21 cellular contexts compared by ENCODE assay signal in the genomic region with DNA sequence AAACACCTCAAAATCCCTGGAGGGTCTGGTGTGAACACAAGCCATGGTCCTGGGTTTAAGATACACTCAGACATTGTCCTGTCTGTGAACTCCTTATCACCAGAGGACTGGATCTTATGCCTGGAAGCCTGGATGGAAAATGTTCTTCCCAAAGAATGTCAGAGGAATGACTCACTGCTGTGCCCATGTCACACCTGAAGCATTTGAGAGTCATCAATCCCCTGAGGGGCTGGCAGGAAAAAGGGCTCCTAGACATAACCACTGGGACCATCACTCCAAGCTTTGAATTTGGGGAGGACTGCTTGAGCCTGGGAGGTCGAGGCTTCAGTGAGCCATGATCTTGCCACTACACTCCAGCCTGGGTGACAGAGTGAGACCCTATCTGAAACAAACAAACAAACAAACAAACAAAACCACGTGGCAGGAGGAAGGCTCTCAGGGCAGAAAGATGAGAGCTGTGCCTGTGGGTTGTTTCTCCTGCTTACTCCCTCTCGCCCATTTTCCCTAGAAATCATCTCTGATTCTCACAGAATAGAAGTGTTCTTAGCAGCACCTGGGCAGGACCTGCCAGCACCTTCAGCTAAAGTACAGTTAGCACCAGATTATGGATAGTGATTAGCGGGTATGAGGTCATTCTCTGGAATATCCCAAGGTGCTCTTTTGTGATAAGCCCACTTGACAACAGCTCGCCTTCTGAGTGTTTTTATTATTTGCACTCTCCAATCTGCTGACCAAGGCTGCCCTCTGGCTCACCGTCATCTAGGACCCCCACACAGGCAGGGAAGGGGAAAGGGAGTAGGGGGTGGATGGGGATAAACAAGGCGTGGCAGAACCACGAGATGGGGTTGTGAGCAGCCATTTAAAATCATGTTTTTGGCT. TPM values are rescaled to one million over a fixed set of nuclear protein-coding genes. Genes with fewer than 3 reads are reported as not detected.
DNase-seq lines count a peak whose midpoint lies in the region; ATAC-seq and TF ChIP-seq lines count a peak whose summit lies in the region.
"Had no signal": no experiment of that assay in that cellular context is flagged by ENCODE, and none has a peak within 500 bp of the region (broad histone marks: within the 10 kb centered on the region; RNA-seq: fewer than 3 reads in every experiment).

No MANE protein-coding gene starts in this region.

- H3K27ac Mint-ChIP-seq in activated CD4-positive, alpha-beta T cell treated with anti-CD3 and anti-CD28 coated beads, Interleukin-2, amount 10 ng/mL, durations not matched to agents 24 days and 14 days, result peak overlapping the region; percentile 1
- peak overlapping the region; percentile 70 for H3K27ac Mint-ChIP-seq in dendritic cell treated with granulocyte-macrophage colony-stimulating factor and Interleukin-4, amounts not matched to agents 40 ng/mL and 50 ng/mL, for 4 days
- peak overlapping the region; percentile 56 for H3K27ac Mint-ChIP-seq in stimulated activated effector memory CD8-positive, alpha-beta T cell treated with anti-CD3 and anti-CD28 coated beads, Interleukin-12 subunit alpha, Interleukin-12 subunit beta, amount 100 ng/mL, for 72 hours
- H3K27ac Mint-ChIP-seq: GM23338; stimulated activated memory B cell treated with anti-CD40 and anti-IgM and Interleukin-4, amounts not matched to agents 10 μg/mL and 1 μg/mL and 100 μg/mL, for 72 hours had no signal

- H3K4me3 Mint-ChIP-seq in activated CD4-positive, alpha-beta T cell treated with anti-CD3 and anti-CD28 coated beads, Interleukin-2, amount 10 ng/mL, durations not matched to agents 24 days and 14 days, result no peak overlapping the region
- no peak overlapping the region for H3K4me3 Mint-ChIP-seq in dendritic cell treated with granulocyte-macrophage colony-stimulating factor and Interleukin-4, amounts not matched to agents 40 ng/mL and 50 ng/mL, for 4 days
- H3K4me3 Mint-ChIP-seq in stimulated activated effector memory CD8-positive, alpha-beta T cell treated with anti-CD3 and anti-CD28 coated beads, Interleukin-12 subunit alpha, Interleukin-12 subunit beta, amount 100 ng/mL, for 72 hours, result no peak overlapping the region
- H3K4me3 Mint-ChIP-seq: GM23338, neural crest cell had no signal

- intact Hi-C loops in activated CD4-positive, alpha-beta T cell treated with anti-CD3 and anti-CD28 coated beads, Interleukin-2, amount 10 ng/mL, durations not matched to agents 24 days and 14 days (cut with micrococcal nuclease), result no loop called here
- intact Hi-C loops in dendritic cell treated with granulocyte-macrophage colony-stimulating factor and Interleukin-4, amounts not matched to agents 40 ng/mL and 50 ng/mL, for 4 days (cut with micrococcal nuclease), result no loop called here

- POLR2A ChIA-PET in HEK293T (lab: Yijun Ruan, JAX), result no interaction called here

- peaks cover 30% of the 10 kb centered on the region for H3K36me3 Mint-ChIP-seq in activated CD4-positive, alpha-beta T cell treated with anti-CD3 and anti-CD28 coated beads, Interleukin-2, amount 10 ng/mL, durations not matched to agents 24 days and 14 days (ENCODE audit: low read depth)
- peaks cover 7% of the 10 kb centered on the region for H3K36me3 Mint-ChIP-seq in dendritic cell treated with granulocyte-macrophage colony-stimulating factor and Interleukin-4, amounts not matched to agents 40 ng/mL and 50 ng/mL, for 4 days (ENCODE audit: low read depth)
- peaks cover 61% of the 10 kb centered on the region for H3K36me3 Mint-ChIP-seq in stimulated activated effector memory CD8-positive, alpha-beta T cell treated with anti-CD3 and anti-CD28 coated beads, Interleukin-12 subunit alpha, Interleukin-12 subunit beta, amount 100 ng/mL, for 72 hours

- no peaks in the 10 kb centered on the region for H3K27me3 Mint-ChIP-seq in activated CD4-positive, alpha-beta T cell treated with anti-CD3 and anti-CD28 coated beads, Interleukin-2, amount 10 ng/mL, durations not matched to agents 24 days and 14 days
- no peaks in the 10 kb centered on the region for H3K27me3 Mint-ChIP-seq in dendritic cell treated with granulocyte-macrophage colony-stimulating factor and Interleukin-4, amounts not matched to agents 40 ng/mL and 50 ng/mL, for 4 days
- H3K27me3 Mint-ChIP-seq: stimulated activated memory B cell treated with anti-CD40 and anti-IgM and Interleukin-4, amounts not matched to agents 10 μg/mL and 1 μg/mL and 100 μg/mL, for 72 hours had no signal

- H3K9me3 Mint-ChIP-seq in activated CD4-positive, alpha-beta T cell treated with anti-CD3 and anti-CD28 coated beads, Interleukin-2, amount 10 ng/mL, durations not matched to agents 24 days and 14 days, result no peaks in the 10 kb centered on the region
- H3K9me3 Mint-ChIP-seq in dendritic cell treated with granulocyte-macrophage colony-stimulating factor and Interleukin-4, amounts not matched to agents 40 ng/mL and 50 ng/mL, for 4 days, result peaks cover 10% of the 10 kb centered on the region
- H3K9me3 Mint-ChIP-seq in stimulated activated effector memory CD8-positive, alpha-beta T cell treated with anti-CD3 and anti-CD28 coated beads, Interleukin-12 subunit alpha, Interleukin-12 subunit beta, amount 100 ng/mL, for 72 hours, result no peaks in the 10 kb centered on the region
- H3K9me3 Mint-ChIP-seq: GM23338; neural crest cell; stimulated activated memory B cell treated with anti-CD40 and anti-IgM and Interleukin-4, amounts not matched to agents 10 μg/mL and 1 μg/mL and 100 μg/mL, for 72 hours had no signal

- no peak for ATAC-seq in stimulated activated effector memory CD8-positive, alpha-beta T cell treated with anti-CD3 and anti-CD28 coated beads, Interleukin-12 subunit alpha, Interleukin-12 subunit beta, amount 100 ng/mL, for 72 hours
- ATAC-seq: GM23338; stimulated activated memory B cell treated with anti-CD40 and anti-IgM and Interleukin-4, amounts not matched to agents 10 μg/mL and 1 μg/mL and 100 μg/mL, for 72 hours had no signal

- CTCF ChIA-PET in HEK293T (lab: Yijun Ruan, JAX), result no interaction called here

- H3K4me1 Mint-ChIP-seq in activated CD4-positive, alpha-beta T cell treated with anti-CD3 and anti-CD28 coated beads, Interleukin-2, amount 10 ng/mL, durations not matched to agents 24 days and 14 days, result peaks cover 28% of the 10 kb centered on the region
- H3K4me1 Mint-ChIP-seq in dendritic cell treated with granulocyte-macrophage colony-stimulating factor and Interleukin-4, amounts not matched to agents 40 ng/mL and 50 ng/mL, for 4 days (ENCODE audit: low read depth), result peaks cover 46% of the 10 kb centered on the region
- peaks cover 34% of the 10 kb centered on the region for H3K4me1 Mint-ChIP-seq in stimulated activated effector memory CD8-positive, alpha-beta T cell treated with anti-CD3 and anti-CD28 coated beads, Interleukin-12 subunit alpha, Interleukin-12 subunit beta, amount 100 ng/mL, for 72 hours
- H3K4me1 Mint-ChIP-seq: GM23338, neural crest cell had no signal

- DNase-seq in activated CD4-positive, alpha-beta T cell treated with anti-CD3 and anti-CD28 coated beads, Interleukin-2, amount 10 ng/mL, durations not matched to agents 24 days and 14 days, result no peak
- DNase-seq in activated CD4-positive, alpha-beta T cell treated with anti-CD3 and anti-CD28 coated beads for 4 hours, result no peak
- peak; percentile 37 for DNase-seq in NCI-H2227 (lab: John Stamatoyannopoulos, UW; ENCODE audit: unreplicated experiment)
- DNase-seq in stimulated activated effector memory CD8-positive, alpha-beta T cell treated with anti-CD3 and anti-CD28 coated beads, Interleukin-12 subunit alpha, Interleukin-12 subunit beta, amount 100 ng/mL, for 72 hours (ENCODE audit: low spot score in 2 of 2), result no peak
- no peak for DNase-seq in NCI-H774 (lab: John Stamatoyannopoulos, UW)
- no peak for DNase-seq in HEK293T (ENCODE audit: extremely low spot score)
- DNase-seq in activated naive CD4-positive, alpha-beta T cell treated with Interleukin-2 at 50 U/mL for 16 hours, result no peak
- DNase-seq: activated CD4-positive, alpha-beta T cell treated with anti-CD3 and anti-CD28 coated beads, Interleukin-2, amount 50 U/mL, for 4 hours; colonic mucosa; COR-L47; NCI-H1105 treated with DMSO at 0.1 percent for 48 hours; NCI-H446 treated with DMSO at 0.1 percent for 48 hours; SHP77; sigmoid colon; stimulated activated CD4-positive, alpha-beta T cell treated with anti-CD3 and anti-CD28 coated beads, Interleukin-4, amount 100 ng/mL, for 4 hours; T-helper 9 cell had no signal

TF ChIP-seq in HEK293T, 16 proteins besides CTCF, POLR2A, EP300 and RAD21:
- no peak for TF ChIP-seq SUZ12 (IDR thresholded peaks at IDR 0.05)
- TF ChIP-seq, protein P1, sequence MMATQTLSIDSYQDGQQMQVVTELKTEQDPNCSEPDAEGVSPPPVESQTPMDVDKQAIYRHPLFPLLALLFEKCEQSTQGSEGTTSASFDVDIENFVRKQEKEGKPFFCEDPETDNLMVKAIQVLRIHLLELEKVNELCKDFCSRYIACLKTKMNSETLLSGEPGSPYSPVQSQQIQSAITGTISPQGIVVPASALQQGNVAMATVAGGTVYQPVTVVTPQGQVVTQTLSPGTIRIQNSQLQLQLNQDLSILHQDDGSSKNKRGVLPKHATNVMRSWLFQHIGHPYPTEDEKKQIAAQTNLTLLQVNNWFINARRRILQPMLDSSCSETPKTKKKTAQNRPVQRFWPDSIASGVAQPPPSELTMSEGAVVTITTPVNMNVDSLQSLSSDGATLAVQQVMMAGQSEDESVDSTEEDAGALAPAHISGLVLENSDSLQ (IDR thresholded peaks at IDR 0.05), result no peak

RNA-seq across cellular contexts. Expression of gene PRG2, which starts 12.0 kb away (rescaled TPM):
- total RNA-seq in activated CD4-positive, alpha-beta T cell treated with anti-CD3 and anti-CD28 coated beads, Interleukin-2, amount 10 ng/mL, durations not matched to agents 24 days and 14 days, result 0.35 and 0.38 TPM in 2 replicates
- total RNA-seq: colonic mucosa, fibroblast of lung, GM23338, neural crest cell, sigmoid colon had no signal

RNA-seq across cellular contexts. Expression of gene PRG3, which starts 21.5 kb away (rescaled TPM):
- total RNA-seq in activated CD4-positive, alpha-beta T cell treated with anti-CD3 and anti-CD28 coated beads, Interleukin-2, amount 10 ng/mL, durations not matched to agents 24 days and 14 days, result not detected in 2 replicates
- total RNA-seq: colonic mucosa, fibroblast of lung, GM23338, neural crest cell, sigmoid colon had no signal

RNA-seq across cellular contexts. Expression of gene SLC43A3, which starts 24.5 kb away (rescaled TPM):
- 255 and 261 TPM in 2 replicates for total RNA-seq in activated CD4-positive, alpha-beta T cell treated with anti-CD3 and anti-CD28 coated beads, Interleukin-2, amount 10 ng/mL, durations not matched to agents 24 days and 14 days

RNA-seq across cellular contexts. Expression of gene RTN4RL2, which starts 57.9 kb away (rescaled TPM):
- 0.23 and 0.26 TPM in 2 replicates for total RNA-seq in activated CD4-positive, alpha-beta T cell treated with anti-CD3 and anti-CD28 coated beads, Interleukin-2, amount 10 ng/mL, durations not matched to agents 24 days and 14 days

Comparison
In these comparisons a context has a peak if more than half of its experiments do, and no peak if none do; other contexts are left out.
1. H3K27ac Mint-ChIP-seq: peak in every context shown above with its lines; median percentile 70 in dendritic cell treated with granulocyte-macrophage colony-stimulating factor and Interleukin-4, amounts not matched to agents 40 ng/mL and 50 ng/mL, for 4 days; 56 in stimulated activated effector memory CD8-positive, alpha-beta T cell treated with anti-CD3 and anti-CD28 coated beads, Interleukin-12 subunit alpha, Interleukin-12 subunit beta, amount 100 ng/mL, for 72 hours; 1 in activated CD4-positive, alpha-beta T cell treated with anti-CD3 and anti-CD28 coated beads, Interleukin-2, amount 10 ng/mL, durations not matched to agents 24 days and 14 days.